Comparison of ENCODE assay signal across 13 cellular contexts in genomic region chr10:60985946-60986345, GRCh38. TPM values are rescaled to one million over a fixed set of nuclear protein-coding genes. Genes with fewer than 3 reads are reported as not detected.
A peak's percentile ranks its signal among the peaks of the same experiment; 100 is the strongest.
DNase-seq lines count a peak whose midpoint lies in the region; ATAC-seq lines count a peak whose summit lies in the region.
"Had no signal": no experiment of that assay in that cellular context is flagged by ENCODE, and none has a peak within 500 bp of the region (broad histone marks: within the 10 kb centered on the region; RNA-seq: fewer than 3 reads in every experiment).

No MANE protein-coding gene starts in this region.

- DNase-seq in NCI-H526 (lab: John Stamatoyannopoulos, UW) (peak; percentile 10 to 22), NCI-H526 treated with DMSO at 0.1 percent for 48 hours (lab: John Stamatoyannopoulos, UW) (no peak), kidney tubule cell (ENCODE audit: low spot score) (peak; percentile 73), renal cortical epithelial cell (ENCODE audit: low read depth) (peak; percentile 53), SIG-M5 (lab: John Stamatoyannopoulos, UW) (no peak)
- DNase-seq: AML-193, Calu3, DMS 273 treated with DMSO at 0.1 percent for 48 hours, GOT3 had no signal

- ATAC-seq in esophagus mucosa (no peak), GM19452 (IDR thresholded peaks at IDR 0.05; ENCODE audit: unreplicated experiment) (no peak)
- ATAC-seq: GM12878, HepG2 had no signal

RNA-seq across cellular contexts. Expression of gene RHOBTB1, which starts 42.0 kb away (rescaled TPM):
- total RNA-seq in renal cortical epithelial cell (23.2 and 32.3 TPM in 2 replicates), esophagus mucosa (0.76 TPM)
- total RNA-seq: GM12878 had no signal

Comparison
In these comparisons a context has a peak if more than half of its experiments do, and no peak if none do; other contexts are left out.
1. DNase-seq: peak in NCI-H526 (2 of 2), kidney tubule cell (single experiment) and renal cortical epithelial cell (single experiment); none in NCI-H526 treated with DMSO at 0.1 percent for 48 hours (single experiment) and SIG-M5 (single experiment).
2. RNA of gene RHOBTB1, which starts 42.0 kb away (total RNA-seq): 23.2 to 32.3 TPM in renal cortical epithelial cell; 0.76 TPM in esophagus mucosa (single experiment); every median in the first group is over 10 times any median in the second.